Comparison of ENCODE assay signal across 2 cellular contexts in genomic region chr17:65230040-65230439, GRCh38.
A peak's percentile ranks its signal among the peaks of the same experiment; 100 is the strongest.
TF ChIP-seq lines count a peak whose summit lies in the region.

No MANE protein-coding gene starts in this region.

TF ChIP-seq in HCT116, 20 proteins besides CTCF, POLR2A, EP300 and RAD21 (continued from another document):
- no peak for TF ChIP-seq CEBPB (IDR thresholded peaks at IDR 0.05; ENCODE audit: low read depth)
- TF ChIP-seq MAX (IDR thresholded peaks at IDR 0.05): no peak
TF ChIP-seq in HCT116: peak in this region for 0.

TF ChIP-seq in K562, 482 proteins besides CTCF, POLR2A, EP300 and RAD21 (continued from another document):
- TF ChIP-seq NBN (IDR thresholded peaks at IDR 0.05; ENCODE audit: low read depth) (no peak), ETV1 (tag; conservative IDR thresholded peaks at IDR 0.05; ENCODE audit: low read depth) (no peak), ZNF707 (CRISPR knock-in tag; conservative IDR thresholded peaks at IDR 0.05) (no peak), RAD51 (IDR thresholded peaks at IDR 0.05; ENCODE audit: borderline replicate concordance, low read depth) (peak; percentile 79), CBX3 (IDR thresholded peaks at IDR 0.05; ENCODE audit: borderline replicate concordance in 1 of 2, low read length in 2 of 2) (peak in 1 of 2 experiments; percentile 14; a peak in 1 of 3 replicates), ZBTB2 (IDR thresholded peaks at IDR 0.05) (no peak), FOS (IDR thresholded peaks at IDR 0.05; ENCODE audit: extremely low read depth, insufficient read length) (peak; percentile 10), ELF1 (tag; IDR thresholded peaks at IDR 0.05) (peak; percentile 45), TFE3 (CRISPR knock-in tag; IDR thresholded peaks at IDR 0.05) (peak; percentile 79), RBM25 (IDR thresholded peaks at IDR 0.05; ENCODE audit: low read depth, low read length, severe bottlenecking) (peak; percentile 48), NFYB (IDR thresholded peaks at IDR 0.05; ENCODE audit: extremely low read depth, insufficient read length) (peak; percentile 95), ZC3H4 (CRISPR knock-in tag; IDR thresholded peaks at IDR 0.05; ENCODE audit: borderline replicate concordance) (no peak), CBFA2T2 (conservative IDR thresholded peaks at IDR 0.05) (peak; percentile 39; the same call in 1 of the 2 replicates), ZNF766 (CRISPR knock-in tag; conservative IDR thresholded peaks at IDR 0.05) (no peak), ZNF197 (CRISPR knock-in tag; IDR thresholded peaks at IDR 0.05; ENCODE audit: low read depth) (no peak), HCFC1 (IDR thresholded peaks at IDR 0.05; ENCODE audit: low read depth, low read length) (peak; percentile 63), TOE1 (IDR thresholded peaks at IDR 0.05; ENCODE audit: borderline replicate concordance) (peak; percentile 80; the same call in 1 of the 2 replicates), TOE1 (CRISPR knock-in tag; IDR thresholded peaks at IDR 0.05; ENCODE audit: borderline replicate concordance, low read depth) (no peak), NR2C1 (IDR thresholded peaks at IDR 0.05) (no peak), NR2C1 (tag; IDR thresholded peaks at IDR 0.05) (peak; percentile 48; the same call in 1 of the 2 replicates), ZNF518B (CRISPR knock-in tag; IDR thresholded peaks at IDR 0.05) (no peak), ZNF263 (CRISPR knock-in tag; IDR thresholded peaks at IDR 0.05; ENCODE audit: borderline replicate concordance) (no peak)
- TF ChIP-seq, protein P1, sequence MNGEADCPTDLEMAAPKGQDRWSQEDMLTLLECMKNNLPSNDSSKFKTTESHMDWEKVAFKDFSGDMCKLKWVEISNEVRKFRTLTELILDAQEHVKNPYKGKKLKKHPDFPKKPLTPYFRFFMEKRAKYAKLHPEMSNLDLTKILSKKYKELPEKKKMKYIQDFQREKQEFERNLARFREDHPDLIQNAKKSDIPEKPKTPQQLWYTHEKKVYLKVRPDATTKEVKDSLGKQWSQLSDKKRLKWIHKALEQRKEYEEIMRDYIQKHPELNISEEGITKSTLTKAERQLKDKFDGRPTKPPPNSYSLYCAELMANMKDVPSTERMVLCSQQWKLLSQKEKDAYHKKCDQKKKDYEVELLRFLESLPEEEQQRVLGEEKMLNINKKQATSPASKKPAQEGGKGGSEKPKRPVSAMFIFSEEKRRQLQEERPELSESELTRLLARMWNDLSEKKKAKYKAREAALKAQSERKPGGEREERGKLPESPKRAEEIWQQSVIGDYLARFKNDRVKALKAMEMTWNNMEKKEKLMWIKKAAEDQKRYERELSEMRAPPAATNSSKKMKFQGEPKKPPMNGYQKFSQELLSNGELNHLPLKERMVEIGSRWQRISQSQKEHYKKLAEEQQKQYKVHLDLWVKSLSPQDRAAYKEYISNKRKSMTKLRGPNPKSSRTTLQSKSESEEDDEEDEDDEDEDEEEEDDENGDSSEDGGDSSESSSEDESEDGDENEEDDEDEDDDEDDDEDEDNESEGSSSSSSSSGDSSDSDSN (IDR thresholded peaks at IDR 0.05; ENCODE audit: borderline replicate concordance in 1 of 2, low read depth in 2 of 2, low read length in 2 of 2): no peak
- TF ChIP-seq, protein P2, sequence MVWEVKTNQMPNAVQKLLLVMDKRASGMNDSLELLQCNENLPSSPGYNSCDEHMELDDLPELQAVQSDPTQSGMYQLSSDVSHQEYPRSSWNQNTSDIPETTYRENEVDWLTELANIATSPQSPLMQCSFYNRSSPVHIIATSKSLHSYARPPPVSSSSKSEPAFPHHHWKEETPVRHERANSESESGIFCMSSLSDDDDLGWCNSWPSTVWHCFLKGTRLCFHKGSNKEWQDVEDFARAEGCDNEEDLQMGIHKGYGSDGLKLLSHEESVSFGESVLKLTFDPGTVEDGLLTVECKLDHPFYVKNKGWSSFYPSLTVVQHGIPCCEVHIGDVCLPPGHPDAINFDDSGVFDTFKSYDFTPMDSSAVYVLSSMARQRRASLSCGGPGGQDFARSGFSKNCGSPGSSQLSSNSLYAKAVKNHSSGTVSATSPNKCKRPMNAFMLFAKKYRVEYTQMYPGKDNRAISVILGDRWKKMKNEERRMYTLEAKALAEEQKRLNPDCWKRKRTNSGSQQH (CRISPR knock-in tag; IDR thresholded peaks at IDR 0.05): no peak
- TF ChIP-seq, protein P3, sequence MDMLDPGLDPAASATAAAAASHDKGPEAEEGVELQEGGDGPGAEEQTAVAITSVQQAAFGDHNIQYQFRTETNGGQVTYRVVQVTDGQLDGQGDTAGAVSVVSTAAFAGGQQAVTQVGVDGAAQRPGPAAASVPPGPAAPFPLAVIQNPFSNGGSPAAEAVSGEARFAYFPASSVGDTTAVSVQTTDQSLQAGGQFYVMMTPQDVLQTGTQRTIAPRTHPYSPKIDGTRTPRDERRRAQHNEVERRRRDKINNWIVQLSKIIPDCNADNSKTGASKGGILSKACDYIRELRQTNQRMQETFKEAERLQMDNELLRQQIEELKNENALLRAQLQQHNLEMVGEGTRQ (CRISPR knock-in tag; IDR thresholded peaks at IDR 0.05): peak; percentile 84
